In the genomic region with DNA sequence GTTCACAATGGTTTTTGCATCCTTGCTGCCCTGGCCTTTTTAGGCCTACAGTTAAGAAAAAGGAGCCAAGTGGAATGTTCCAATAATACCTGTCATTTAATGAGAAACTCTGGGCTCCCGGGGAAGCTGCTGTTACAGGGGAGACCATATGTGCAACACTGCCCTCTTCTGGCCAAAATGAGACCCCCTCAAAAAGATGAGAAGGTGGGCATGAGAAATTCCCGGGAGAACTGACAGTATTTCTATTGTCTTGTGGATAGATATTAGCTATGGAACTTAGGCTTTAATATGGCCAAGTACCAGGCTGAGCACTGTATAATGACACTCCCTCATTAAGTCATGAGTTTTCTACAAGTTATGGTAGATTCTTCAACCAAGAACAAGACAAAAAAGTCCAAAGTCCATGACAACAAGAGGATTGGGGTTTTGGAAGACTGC, we compare ENCODE assay signal across 8 cellular contexts.
DNase-seq lines count a peak whose midpoint lies in the region; ATAC-seq and TF ChIP-seq lines count a peak whose summit lies in the region.

No MANE protein-coding gene starts in this region.

- H3K27ac ChIP-seq in C4-2B = no peak overlapping the region

- peak; percentile 81 for DNase-seq in GM20000 (ENCODE audit: low spot score)
- DNase-seq in NCI-H748 treated with DMSO at 0.1 percent for 48 hours (lab: John Stamatoyannopoulos, UW) = peak; percentile 25
- peak; percentile 18 for DNase-seq in activated T-cell treated with anti-CD3 and anti-CD28 coated beads for 24 hours (ENCODE audit: low read depth)
- DNase-seq in fibroblast of villous mesenchyme (ENCODE audit: low read depth) = peak; percentile 75
- DNase-seq in progenitor cell of endocrine pancreas (ENCODE audit: low spot score, unreplicated experiment) = peak; percentile 44

- H3K27ac Mint-ChIP-seq in progenitor cell of endocrine pancreas = no peak overlapping the region
- H3K27ac Mint-ChIP-seq in activated T-helper 17 cell treated with anti-CD3 and anti-CD28 coated beads, Interleukin-2, amount 50 U/mL, for 72 hours = no peak overlapping the region

- no peak overlapping the region for H3K4me3 Mint-ChIP-seq in progenitor cell of endocrine pancreas (ENCODE audit: low read depth)
- H3K4me3 Mint-ChIP-seq in activated T-helper 17 cell treated with anti-CD3 and anti-CD28 coated beads, Interleukin-2, amount 50 U/mL, for 72 hours = no peak overlapping the region

- no peaks in the 10 kb centered on the region for H3K4me1 Mint-ChIP-seq in progenitor cell of endocrine pancreas (ENCODE audit: low read depth)
- no peaks in the 10 kb centered on the region for H3K4me1 Mint-ChIP-seq in activated T-helper 17 cell treated with anti-CD3 and anti-CD28 coated beads, Interleukin-2, amount 50 U/mL, for 72 hours

- ATAC-seq in HG03432 (IDR thresholded peaks at IDR 0.05; ENCODE audit: unreplicated experiment) = no peak
- no peak for ATAC-seq in activated T-helper 17 cell treated with anti-CD3 and anti-CD28 coated beads, Interleukin-2, amount 50 U/mL, for 72 hours (replicated peaks)

- H3K9me3 Mint-ChIP-seq in progenitor cell of endocrine pancreas (ENCODE audit: low read depth) = no peaks in the 10 kb centered on the region
- no peaks in the 10 kb centered on the region for H3K9me3 Mint-ChIP-seq in activated T-helper 17 cell treated with anti-CD3 and anti-CD28 coated beads, Interleukin-2, amount 50 U/mL, for 72 hours

- TF ChIP-seq CTCF in C4-2B (conservative IDR thresholded peaks at IDR 0.05) (peak; percentile 90), GM20000 (IDR thresholded peaks at IDR 0.05; ENCODE audit: extremely low read depth, missing control alignments) (peak; percentile 41), fibroblast of villous mesenchyme (IDR thresholded peaks at IDR 0.05; ENCODE audit: insufficient read depth, low read depth, low read length) (peak; percentile 78), progenitor cell of endocrine pancreas (IDR thresholded peaks at IDR 0.05; ENCODE audit: unreplicated experiment) (peak; percentile 88)

- peaks cover 7% of the 10 kb centered on the region for H3K27me3 Mint-ChIP-seq in progenitor cell of endocrine pancreas
- peaks cover 35% of the 10 kb centered on the region for H3K27me3 Mint-ChIP-seq in activated T-helper 17 cell treated with anti-CD3 and anti-CD28 coated beads, Interleukin-2, amount 50 U/mL, for 72 hours

- H3K36me3 Mint-ChIP-seq in progenitor cell of endocrine pancreas (ENCODE audit: insufficient read depth) = no peaks in the 10 kb centered on the region
- H3K36me3 Mint-ChIP-seq in activated T-helper 17 cell treated with anti-CD3 and anti-CD28 coated beads, Interleukin-2, amount 50 U/mL, for 72 hours (ENCODE audit: low read depth) = no peaks in the 10 kb centered on the region

- no peak overlapping the region for H3K4me3 ChIP-seq in fibroblast of villous mesenchyme (ENCODE audit: low read depth, low read length)

Comparison
In these comparisons a context has a peak if more than half of its experiments do, and no peak if none do; other contexts are left out.
1. DNase-seq: peak in every context shown above with its lines; median percentile 81 in GM20000; 75 in fibroblast of villous mesenchyme; 44 in progenitor cell of endocrine pancreas; 25 in NCI-H748 treated with DMSO at 0.1 percent for 48 hours; 18 in activated T-cell treated with anti-CD3 and anti-CD28 coated beads for 24 hours.